In the genomic region with DNA sequence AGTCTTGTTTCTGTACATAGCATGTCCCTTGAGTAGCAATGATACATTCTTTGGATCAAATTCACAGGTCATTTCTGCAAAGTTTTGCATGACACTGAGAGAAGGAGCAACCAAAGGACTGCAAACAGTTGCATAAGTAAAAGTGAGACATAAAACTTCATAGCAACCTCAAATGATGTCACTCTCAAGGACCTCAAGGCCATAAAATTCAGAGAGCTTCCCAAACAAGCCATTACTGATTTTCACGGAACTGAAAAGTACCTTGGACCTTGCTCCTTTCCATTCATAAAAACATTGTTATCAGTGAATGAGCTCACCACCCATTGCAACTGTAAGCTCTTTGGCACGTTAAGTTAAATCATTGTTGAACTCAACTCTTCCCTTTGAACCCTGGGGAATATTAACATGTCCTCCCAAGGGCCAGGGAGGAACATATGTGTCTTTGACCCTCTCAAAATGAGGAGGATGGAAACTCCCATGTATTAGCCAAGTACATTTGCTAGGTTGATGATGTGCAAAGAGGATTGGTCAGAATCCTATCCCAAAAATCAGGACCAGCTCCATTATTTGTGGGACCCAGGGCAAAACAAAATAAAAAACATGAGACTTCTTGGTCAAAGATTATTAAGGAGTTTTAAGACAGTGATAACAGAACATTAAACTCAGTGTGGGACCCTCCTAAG, we compare ENCODE assay signal across 1 cellular context.
A peak's percentile ranks its signal among the peaks of the same experiment; 100 is the strongest.
TF ChIP-seq lines count a peak whose summit lies in the region.

No MANE protein-coding gene starts in this region.

TF ChIP-seq in HEK293, 187 proteins besides CTCF, POLR2A, EP300 and RAD21 (continued from another document and continues in another):
- no peak for TF ChIP-seq ZNF777 (tag by site-specific recombination; IDR thresholded peaks at IDR 0.05; ENCODE audit: borderline replicate concordance)
- peak; percentile 100 for TF ChIP-seq ZNF843 (tag by site-specific recombination; IDR thresholded peaks at IDR 0.05)
- peak; percentile 90 for TF ChIP-seq ZBTB21 (tag by site-specific recombination; IDR thresholded peaks at IDR 0.05)
- no peak for TF ChIP-seq YY1 (tag by site-specific recombination; IDR thresholded peaks at IDR 0.05)
- no peak for TF ChIP-seq ZNF621 (tag by site-specific recombination; IDR thresholded peaks at IDR 0.05)
- TF ChIP-seq SP7 (tag by site-specific recombination; IDR thresholded peaks at IDR 0.05) = peak; percentile 94
- no peak for TF ChIP-seq ZNF138 (tag by site-specific recombination; IDR thresholded peaks at IDR 0.05; ENCODE audit: borderline replicate concordance)
- TF ChIP-seq, protein P1, sequence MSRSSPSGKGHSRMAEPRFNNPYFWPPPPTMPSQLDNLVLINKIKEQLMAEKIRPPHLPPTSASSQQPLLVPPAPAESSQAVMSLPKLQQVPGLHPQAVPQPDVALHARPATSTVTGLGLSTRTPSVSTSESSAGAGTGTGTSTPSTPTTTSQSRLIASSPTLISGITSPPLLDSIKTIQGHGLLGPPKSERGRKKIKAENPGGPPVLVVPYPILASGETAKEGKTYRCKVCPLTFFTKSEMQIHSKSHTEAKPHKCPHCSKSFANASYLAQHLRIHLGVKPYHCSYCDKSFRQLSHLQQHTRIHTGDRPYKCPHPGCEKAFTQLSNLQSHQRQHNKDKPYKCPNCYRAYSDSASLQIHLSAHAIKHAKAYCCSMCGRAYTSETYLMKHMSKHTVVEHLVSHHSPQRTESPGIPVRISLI (tag by site-specific recombination; IDR thresholded peaks at IDR 0.05) = no peak
- no peak for TF ChIP-seq ZNF221 (tag by site-specific recombination; IDR thresholded peaks at IDR 0.05; ENCODE audit: borderline replicate concordance)
- TF ChIP-seq, protein P2, sequence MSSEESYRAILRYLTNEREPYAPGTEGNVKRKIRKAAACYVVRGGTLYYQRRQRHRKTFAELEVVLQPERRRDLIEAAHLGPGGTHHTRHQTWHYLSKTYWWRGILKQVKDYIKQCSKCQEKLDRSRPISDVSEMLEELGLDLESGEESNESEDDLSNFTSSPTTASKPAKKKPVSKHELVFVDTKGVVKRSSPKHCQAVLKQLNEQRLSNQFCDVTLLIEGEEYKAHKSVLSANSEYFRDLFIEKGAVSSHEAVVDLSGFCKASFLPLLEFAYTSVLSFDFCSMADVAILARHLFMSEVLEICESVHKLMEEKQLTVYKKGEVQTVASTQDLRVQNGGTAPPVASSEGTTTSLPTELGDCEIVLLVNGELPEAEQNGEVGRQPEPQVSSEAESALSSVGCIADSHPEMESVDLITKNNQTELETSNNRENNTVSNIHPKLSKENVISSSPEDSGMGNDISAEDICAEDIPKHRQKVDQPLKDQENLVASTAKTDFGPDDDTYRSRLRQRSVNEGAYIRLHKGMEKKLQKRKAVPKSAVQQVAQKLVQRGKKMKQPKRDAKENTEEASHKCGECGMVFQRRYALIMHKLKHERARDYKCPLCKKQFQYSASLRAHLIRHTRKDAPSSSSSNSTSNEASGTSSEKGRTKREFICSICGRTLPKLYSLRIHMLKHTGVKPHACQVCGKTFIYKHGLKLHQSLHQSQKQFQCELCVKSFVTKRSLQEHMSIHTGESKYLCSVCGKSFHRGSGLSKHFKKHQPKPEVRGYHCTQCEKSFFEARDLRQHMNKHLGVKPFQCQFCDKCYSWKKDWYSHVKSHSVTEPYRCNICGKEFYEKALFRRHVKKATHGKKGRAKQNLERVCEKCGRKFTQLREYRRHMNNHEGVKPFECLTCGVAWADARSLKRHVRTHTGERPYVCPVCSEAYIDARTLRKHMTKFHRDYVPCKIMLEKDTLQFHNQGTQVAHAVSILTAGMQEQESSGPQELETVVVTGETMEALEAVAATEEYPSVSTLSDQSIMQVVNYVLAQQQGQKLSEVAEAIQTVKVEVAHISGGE (tag by site-specific recombination; conservative IDR thresholded peaks at IDR 0.05; ENCODE audit: low read depth) = 0 out of 2 replicates have a peak, but pooled peaks have one; percentile 7
- TF ChIP-seq ZNF311 (tag by site-specific recombination; IDR thresholded peaks at IDR 0.05; ENCODE audit: borderline replicate concordance) = no peak
- TF ChIP-seq ZNF707 (tag by site-specific recombination; IDR thresholded peaks at IDR 0.05) = no peak
- peak; percentile 98 for TF ChIP-seq ZXDB (tag by site-specific recombination; IDR thresholded peaks at IDR 0.05)
- no peak for TF ChIP-seq ZNF157 (tag by site-specific recombination; IDR thresholded peaks at IDR 0.05)
- TF ChIP-seq ZFP37 (tag by site-specific recombination; IDR thresholded peaks at IDR 0.05) = no peak
- TF ChIP-seq ZNF501 (tag by site-specific recombination; IDR thresholded peaks at IDR 0.05) = no peak
- TF ChIP-seq ZNF16 (tag by site-specific recombination; IDR thresholded peaks at IDR 0.05; ENCODE audit: low read depth) = no peak
- no peak for TF ChIP-seq ZNF423 (tag by site-specific recombination; IDR thresholded peaks at IDR 0.05)
- no peak for TF ChIP-seq ZNF670 (tag by site-specific recombination; IDR thresholded peaks at IDR 0.05; ENCODE audit: low read depth)
- no peak for TF ChIP-seq ZNF155 (tag by site-specific recombination; IDR thresholded peaks at IDR 0.05)
- no peak for TF ChIP-seq ZNF112 (tag by site-specific recombination; IDR thresholded peaks at IDR 0.05)
- TF ChIP-seq, protein P3, sequence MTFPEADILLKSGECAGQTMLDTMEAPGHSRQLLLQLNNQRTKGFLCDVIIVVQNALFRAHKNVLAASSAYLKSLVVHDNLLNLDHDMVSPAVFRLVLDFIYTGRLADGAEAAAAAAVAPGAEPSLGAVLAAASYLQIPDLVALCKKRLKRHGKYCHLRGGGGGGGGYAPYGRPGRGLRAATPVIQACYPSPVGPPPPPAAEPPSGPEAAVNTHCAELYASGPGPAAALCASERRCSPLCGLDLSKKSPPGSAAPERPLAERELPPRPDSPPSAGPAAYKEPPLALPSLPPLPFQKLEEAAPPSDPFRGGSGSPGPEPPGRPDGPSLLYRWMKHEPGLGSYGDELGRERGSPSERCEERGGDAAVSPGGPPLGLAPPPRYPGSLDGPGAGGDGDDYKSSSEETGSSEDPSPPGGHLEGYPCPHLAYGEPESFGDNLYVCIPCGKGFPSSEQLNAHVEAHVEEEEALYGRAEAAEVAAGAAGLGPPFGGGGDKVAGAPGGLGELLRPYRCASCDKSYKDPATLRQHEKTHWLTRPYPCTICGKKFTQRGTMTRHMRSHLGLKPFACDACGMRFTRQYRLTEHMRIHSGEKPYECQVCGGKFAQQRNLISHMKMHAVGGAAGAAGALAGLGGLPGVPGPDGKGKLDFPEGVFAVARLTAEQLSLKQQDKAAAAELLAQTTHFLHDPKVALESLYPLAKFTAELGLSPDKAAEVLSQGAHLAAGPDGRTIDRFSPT (tag by site-specific recombination; IDR thresholded peaks at IDR 0.05) = peak; percentile 78
- no peak for TF ChIP-seq ZNF571 (tag by site-specific recombination; IDR thresholded peaks at IDR 0.05)
- no peak for TF ChIP-seq ZNF350 (tag by site-specific recombination; IDR thresholded peaks at IDR 0.05)
- 0 out of 2 replicates have a peak, but pooled peaks have one; percentile 80 for TF ChIP-seq ZSCAN23 (tag by site-specific recombination; IDR thresholded peaks at IDR 0.05)
- TF ChIP-seq WT1 (tag by site-specific recombination; IDR thresholded peaks at IDR 0.05) = peak; percentile 96
- peak; percentile 96 for TF ChIP-seq ZNF629 (tag by site-specific recombination; IDR thresholded peaks at IDR 0.05)
- 0 out of 2 replicates have a peak, but pooled peaks have one; percentile 37 for TF ChIP-seq SCRT1 (tag by site-specific recombination; IDR thresholded peaks at IDR 0.05; ENCODE audit: borderline replicate concordance)
- peak; percentile 88 for TF ChIP-seq ZEB2 (tag by site-specific recombination; IDR thresholded peaks at IDR 0.05)
- TF ChIP-seq ZNF223 (tag by site-specific recombination; IDR thresholded peaks at IDR 0.05) = no peak
- TF ChIP-seq ZNF521 (tag by site-specific recombination; IDR thresholded peaks at IDR 0.05) = no peak
- TF ChIP-seq, protein P4, sequence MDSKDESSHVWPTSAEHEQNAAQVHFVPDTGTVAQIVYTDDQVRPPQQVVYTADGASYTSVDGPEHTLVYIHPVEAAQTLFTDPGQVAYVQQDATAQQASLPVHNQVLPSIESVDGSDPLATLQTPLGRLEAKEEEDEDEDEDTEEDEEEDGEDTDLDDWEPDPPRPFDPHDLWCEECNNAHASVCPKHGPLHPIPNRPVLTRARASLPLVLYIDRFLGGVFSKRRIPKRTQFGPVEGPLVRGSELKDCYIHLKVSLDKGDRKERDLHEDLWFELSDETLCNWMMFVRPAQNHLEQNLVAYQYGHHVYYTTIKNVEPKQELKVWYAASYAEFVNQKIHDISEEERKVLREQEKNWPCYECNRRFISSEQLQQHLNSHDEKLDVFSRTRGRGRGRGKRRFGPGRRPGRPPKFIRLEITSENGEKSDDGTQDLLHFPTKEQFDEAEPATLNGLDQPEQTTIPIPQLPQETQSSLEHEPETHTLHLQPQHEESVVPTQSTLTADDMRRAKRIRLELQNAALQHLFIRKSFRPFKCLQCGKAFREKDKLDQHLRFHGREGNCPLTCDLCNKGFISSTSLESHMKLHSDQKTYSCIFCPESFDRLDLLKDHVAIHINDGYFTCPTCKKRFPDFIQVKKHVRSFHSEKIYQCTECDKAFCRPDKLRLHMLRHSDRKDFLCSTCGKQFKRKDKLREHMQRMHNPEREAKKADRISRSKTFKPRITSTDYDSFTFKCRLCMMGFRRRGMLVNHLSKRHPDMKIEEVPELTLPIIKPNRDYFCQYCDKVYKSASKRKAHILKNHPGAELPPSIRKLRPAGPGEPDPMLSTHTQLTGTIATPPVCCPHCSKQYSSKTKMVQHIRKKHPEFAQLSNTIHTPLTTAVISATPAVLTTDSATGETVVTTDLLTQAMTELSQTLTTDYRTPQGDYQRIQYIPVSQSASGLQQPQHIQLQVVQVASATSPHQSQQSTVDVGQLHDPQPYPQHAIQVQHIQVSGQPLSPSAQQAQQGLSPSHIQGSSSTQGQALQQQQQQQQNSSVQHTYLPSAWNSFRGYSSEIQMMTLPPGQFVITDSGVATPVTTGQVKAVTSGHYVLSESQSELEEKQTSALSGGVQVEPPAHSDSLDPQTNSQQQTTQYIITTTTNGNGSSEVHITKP (tag by site-specific recombination; IDR thresholded peaks at IDR 0.05) = peak; percentile 88
- peak; percentile 29; the same call in 1 of the 2 replicates for TF ChIP-seq ZNF549 (tag by site-specific recombination; IDR thresholded peaks at IDR 0.05)
- TF ChIP-seq EGR2 (tag by site-specific recombination; IDR thresholded peaks at IDR 0.05; ENCODE audit: low read depth) = no peak
- TF ChIP-seq, protein P5, sequence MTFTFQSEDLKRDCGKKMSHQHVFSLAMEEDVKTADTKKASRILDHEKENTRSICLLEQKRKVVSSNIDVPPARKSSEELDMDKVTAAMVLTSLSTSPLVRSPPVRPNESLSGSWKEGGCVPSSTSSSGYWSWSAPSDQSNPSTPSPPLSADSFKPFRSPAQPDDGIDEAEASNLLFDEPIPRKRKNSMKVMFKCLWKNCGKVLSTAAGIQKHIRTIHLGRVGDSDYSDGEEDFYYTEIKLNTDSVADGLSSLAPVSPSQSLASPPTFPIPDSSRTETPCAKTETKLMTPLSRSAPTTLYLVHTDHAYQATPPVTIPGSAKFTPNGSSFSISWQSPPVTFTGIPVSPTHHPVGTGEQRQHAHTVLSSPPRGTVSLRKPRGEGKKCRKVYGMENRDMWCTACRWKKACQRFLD (tag by site-specific recombination; IDR thresholded peaks at IDR 0.05) = no peak
- TF ChIP-seq ZNF132 (tag by site-specific recombination; IDR thresholded peaks at IDR 0.05; ENCODE audit: borderline replicate concordance) = no peak
- TF ChIP-seq KLF1 (tag by site-specific recombination; IDR thresholded peaks at IDR 0.05) = peak; percentile 56; the same call in 1 of the 2 replicates
- no peak for TF ChIP-seq ZNF23 (tag by site-specific recombination; IDR thresholded peaks at IDR 0.05; ENCODE audit: borderline replicate concordance)
- no peak for TF ChIP-seq ZNF837 (tag by site-specific recombination; IDR thresholded peaks at IDR 0.05)
- no peak for TF ChIP-seq ZNF548 (tag by site-specific recombination; IDR thresholded peaks at IDR 0.05)
- TF ChIP-seq, protein P6, sequence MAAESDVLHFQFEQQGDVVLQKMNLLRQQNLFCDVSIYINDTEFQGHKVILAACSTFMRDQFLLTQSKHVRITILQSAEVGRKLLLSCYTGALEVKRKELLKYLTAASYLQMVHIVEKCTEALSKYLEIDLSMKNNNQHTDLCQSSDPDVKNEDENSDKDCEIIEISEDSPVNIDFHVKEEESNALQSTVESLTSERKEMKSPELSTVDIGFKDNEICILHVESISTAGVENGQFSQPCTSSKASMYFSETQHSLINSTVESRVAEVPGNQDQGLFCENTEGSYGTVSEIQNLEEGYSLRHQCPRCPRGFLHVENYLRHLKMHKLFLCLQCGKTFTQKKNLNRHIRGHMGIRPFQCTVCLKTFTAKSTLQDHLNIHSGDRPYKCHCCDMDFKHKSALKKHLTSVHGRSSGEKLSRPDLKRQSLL (tag by site-specific recombination; IDR thresholded peaks at IDR 0.05) = no peak
- TF ChIP-seq GLIS1 (tag by site-specific recombination; IDR thresholded peaks at IDR 0.05) = 0 out of 2 replicates have a peak, but pooled peaks have one; percentile 23
- TF ChIP-seq HOXA7 (CRISPR knock-in tag; IDR thresholded peaks at IDR 0.05; ENCODE audit: borderline replicate concordance) = no peak
- no peak for TF ChIP-seq ZNF37A (tag by site-specific recombination; IDR thresholded peaks at IDR 0.05)
- peak; percentile 63; the same call in 1 of the 2 replicates for TF ChIP-seq ZNF558 (tag by site-specific recombination; IDR thresholded peaks at IDR 0.05)
- no peak for TF ChIP-seq ZNF274 (IDR thresholded peaks at IDR 0.05; ENCODE audit: low read length)
- TF ChIP-seq ZNF274 (tag by site-specific recombination; IDR thresholded peaks at IDR 0.05; ENCODE audit: borderline replicate concordance) = no peak
- 0 out of 2 replicates have a peak, but pooled peaks have one; percentile 10 for TF ChIP-seq ZNF654 (tag by site-specific recombination; IDR thresholded peaks at IDR 0.05; ENCODE audit: low read depth)
- TF ChIP-seq ZNF248 (tag by site-specific recombination; IDR thresholded peaks at IDR 0.05) = no peak
- TF ChIP-seq, protein P7, sequence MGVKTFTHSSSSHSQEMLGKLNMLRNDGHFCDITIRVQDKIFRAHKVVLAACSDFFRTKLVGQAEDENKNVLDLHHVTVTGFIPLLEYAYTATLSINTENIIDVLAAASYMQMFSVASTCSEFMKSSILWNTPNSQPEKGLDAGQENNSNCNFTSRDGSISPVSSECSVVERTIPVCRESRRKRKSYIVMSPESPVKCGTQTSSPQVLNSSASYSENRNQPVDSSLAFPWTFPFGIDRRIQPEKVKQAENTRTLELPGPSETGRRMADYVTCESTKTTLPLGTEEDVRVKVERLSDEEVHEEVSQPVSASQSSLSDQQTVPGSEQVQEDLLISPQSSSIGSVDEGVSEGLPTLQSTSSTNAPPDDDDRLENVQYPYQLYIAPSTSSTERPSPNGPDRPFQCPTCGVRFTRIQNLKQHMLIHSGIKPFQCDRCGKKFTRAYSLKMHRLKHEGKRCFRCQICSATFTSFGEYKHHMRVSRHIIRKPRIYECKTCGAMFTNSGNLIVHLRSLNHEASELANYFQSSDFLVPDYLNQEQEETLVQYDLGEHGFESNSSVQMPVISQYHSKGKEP (tag by site-specific recombination; IDR thresholded peaks at IDR 0.05) = peak; percentile 81
- TF ChIP-seq ZNF596 (tag by site-specific recombination; IDR thresholded peaks at IDR 0.05) = no peak
- TF ChIP-seq, protein P8, sequence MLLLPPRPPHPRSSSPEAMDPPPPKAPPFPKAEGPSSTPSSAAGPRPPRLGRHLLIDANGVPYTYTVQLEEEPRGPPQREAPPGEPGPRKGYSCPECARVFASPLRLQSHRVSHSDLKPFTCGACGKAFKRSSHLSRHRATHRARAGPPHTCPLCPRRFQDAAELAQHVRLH (tag by site-specific recombination; IDR thresholded peaks at IDR 0.05) = peak; percentile 97
- no peak for TF ChIP-seq ZNF585B (tag by site-specific recombination; IDR thresholded peaks at IDR 0.05)
- TF ChIP-seq ZFP3 (tag by site-specific recombination; IDR thresholded peaks at IDR 0.05; ENCODE audit: low read depth) = peak; percentile 54; the same call in 1 of the 2 replicates
